15 cellular contexts compared by ENCODE assay signal in genomic region chr10:89416465-89416864, GRCh38. TPM values are rescaled to one million over a fixed set of nuclear protein-coding genes. Genes with fewer than 3 reads are reported as not detected.
DNase-seq lines count a peak whose midpoint lies in the region; ATAC-seq, FAIRE-seq and TF ChIP-seq lines count a peak whose summit lies in the region.
"Had no signal": no experiment of that assay in that cellular context is flagged by ENCODE, and none has a peak within 500 bp of the region (broad histone marks: within the 10 kb centered on the region; RNA-seq: fewer than 3 reads in every experiment).

No MANE protein-coding gene starts in this region.

- FAIRE-seq in A549 (lab: Jason Lieb, UNC), result no peak

- TF ChIP-seq POLR2A in A549 (IDR thresholded peaks at IDR 0.05; ENCODE audit: low read length), result no peak
- no peak for TF ChIP-seq POLR2A in esophagus squamous epithelium (IDR thresholded peaks at IDR 0.05)

- no peak for TF ChIP-seq EP300 in A549 (IDR thresholded peaks at IDR 0.05)

- H3K4me3 ChIP-seq in A549, result no peak overlapping the region
- peak overlapping the region; percentile 5 for H3K4me3 ChIP-seq in CD8-positive, alpha-beta T cell (ENCODE audit: low read depth, low read length)
- H3K4me3 ChIP-seq in esophagus squamous epithelium, result no peak overlapping the region

- H3K27ac ChIP-seq in A549 (no peak overlapping the region), esophagus squamous epithelium (no peak overlapping the region)
- H3K27ac ChIP-seq in CD8-positive, alpha-beta T cell (ENCODE audit: low read depth, low read length), result no peak overlapping the region
- H3K27ac ChIP-seq: KMS-11 had no signal

- H3K27me3 Mint-ChIP-seq in CD8-positive, alpha-beta T cell (ENCODE audit: low read depth), result no peaks in the 10 kb centered on the region
- no peaks in the 10 kb centered on the region for H3K27me3 Mint-ChIP-seq in activated T-helper 17 cell treated with anti-CD3 and anti-CD28 coated beads, Interleukin-2, amount 50 U/mL, for 72 hours
- no peaks in the 10 kb centered on the region for H3K27me3 Mint-ChIP-seq in mesothelial cell of epicardium (ENCODE audit: low read depth)

- DNase-seq in A549 (ENCODE audit: low read depth in 1 of 2, low spot score in 1 of 2) (no peak), mesothelial cell of epicardium (ENCODE audit: low spot score in 2 of 2, unreplicated experiment in 2 of 2) (no peak), esophagus squamous epithelium (lab: John Stamatoyannopoulos, UW) (no peak), head of caudate nucleus (no peak)
- no peak for DNase-seq in CD8-positive, alpha-beta T cell
- DNase-seq in stimulated activated naive CD4-positive, alpha-beta T cell treated with Interleukin-2 at 50 U/mL for 16 hours (lab: John Stamatoyannopoulos, UW), result no peak
- DNase-seq: foreskin fibroblast; right cardiac atrium; SHP77; stimulated activated CD4-positive, alpha-beta T cell treated with anti-CD3 and anti-CD28 coated beads, Interleukin-4, amount 100 ng/mL, for 1 hour had no signal

- POLR2A ChIA-PET in A549 (lab: Yijun Ruan, JAX), result no interaction called here
- POLR2A ChIA-PET in CD8-positive, alpha-beta T cell (lab: Charles Lee), result interaction anchor here (2.5 kb wide), 1 partner anchor 24 kb away, joined by 8 read pairs; the partner anchor contains the start of gene IFIT1

- WGBS in A549 (ENCODE audit: missing lambda C conversion rate), result 93% methylated on average over 1 of the region's 1 CpG
- WGBS in esophagus squamous epithelium, 2 donors, result 67 to 100% methylated on average over 1 of the region's 1 CpG

- no peak for ATAC-seq in A549
- ATAC-seq in CD8-positive, alpha-beta T cell, result no peak
- no peak for ATAC-seq in activated T-helper 17 cell treated with anti-CD3 and anti-CD28 coated beads, Interleukin-2, amount 50 U/mL, for 72 hours (replicated peaks)
- ATAC-seq in HG03378 (IDR thresholded peaks at IDR 0.05; ENCODE audit: unreplicated experiment), result no peak
- ATAC-seq: right cardiac atrium had no signal

- H3K9me3 Mint-ChIP-seq in CD8-positive, alpha-beta T cell, result no peaks in the 10 kb centered on the region
- H3K9me3 Mint-ChIP-seq in activated T-helper 17 cell treated with anti-CD3 and anti-CD28 coated beads, Interleukin-2, amount 50 U/mL, for 72 hours, result no peaks in the 10 kb centered on the region
- no peaks in the 10 kb centered on the region for H3K9me3 Mint-ChIP-seq in mesothelial cell of epicardium

- H3K27ac Mint-ChIP-seq in CD8-positive, alpha-beta T cell, result peak overlapping the region; percentile 91
- H3K27ac Mint-ChIP-seq in activated T-helper 17 cell treated with anti-CD3 and anti-CD28 coated beads, Interleukin-2, amount 50 U/mL, for 72 hours, result peak overlapping the region; percentile 89
- H3K27ac Mint-ChIP-seq in mesothelial cell of epicardium, result peak overlapping the region; percentile 37

- peaks cover 37% of the 10 kb centered on the region for H3K36me3 Mint-ChIP-seq in CD8-positive, alpha-beta T cell
- H3K36me3 Mint-ChIP-seq in activated T-helper 17 cell treated with anti-CD3 and anti-CD28 coated beads, Interleukin-2, amount 50 U/mL, for 72 hours (ENCODE audit: low read depth), result peaks cover 42% of the 10 kb centered on the region
- peaks cover 15% of the 10 kb centered on the region for H3K36me3 Mint-ChIP-seq in mesothelial cell of epicardium

- H3K9me3 ChIP-seq in A549, result no peaks in the 10 kb centered on the region
- no peaks in the 10 kb centered on the region for H3K9me3 ChIP-seq in CD8-positive, alpha-beta T cell (ENCODE audit: low read length)
- H3K9me3 ChIP-seq in esophagus squamous epithelium, result no peaks in the 10 kb centered on the region

- TF ChIP-seq RAD21 in A549 (conservative IDR thresholded peaks at IDR 0.05 in 1 of 2, IDR thresholded peaks at IDR 0.05 in 1 of 2), result no peak

- TF ChIP-seq CTCF in A549 (IDR thresholded peaks at IDR 0.05) (no peak), mesothelial cell of epicardium (IDR thresholded peaks at IDR 0.05; ENCODE audit: unreplicated experiment) (no peak), esophagus squamous epithelium (IDR thresholded peaks at IDR 0.05) (no peak)
- TF ChIP-seq CTCF in CD8-positive, alpha-beta T cell (IDR thresholded peaks at IDR 0.05), result no peak

- peaks cover 59% of the 10 kb centered on the region for H3K4me1 Mint-ChIP-seq in CD8-positive, alpha-beta T cell (ENCODE audit: low read depth)
- H3K4me1 Mint-ChIP-seq in activated T-helper 17 cell treated with anti-CD3 and anti-CD28 coated beads, Interleukin-2, amount 50 U/mL, for 72 hours, result peaks cover 27% of the 10 kb centered on the region
- peaks cover 36% of the 10 kb centered on the region for H3K4me1 Mint-ChIP-seq in mesothelial cell of epicardium

- H3K27me3 ChIP-seq in CD8-positive, alpha-beta T cell (ENCODE audit: insufficient read depth, low read length), result no peaks in the 10 kb centered on the region
- no peaks in the 10 kb centered on the region for H3K27me3 ChIP-seq in esophagus squamous epithelium

- CTCF ChIA-PET in A549 (lab: Yijun Ruan, JAX), result interaction anchor here (1.3 kb wide), 1 partner anchor 47 kb away, joined by 3 read pairs; no protein-coding TSS in a partner anchor
- CTCF ChIA-PET in CD8-positive, alpha-beta T cell (lab: Charles Lee), result no interaction called here

- intact Hi-C loops in CD8-positive, alpha-beta T cell (cut with DNase I, micrococcal nuclease), result loop anchor here (5.0 to 10.0 kb wide), 4 partner anchors 226 to 1438 kb away; partner anchors contain the start of genes HTR7 (in 1 of the 2), KIF20B (in 1 of the 2), LIPJ (in 1 of the 2) and RNLS (in 1 of the 2)
- intact Hi-C loops in esophagus squamous epithelium (cut with DNase I), result no loop called here
- intact Hi-C loops in head of caudate nucleus (cut with DNase I), result no loop called here

- 0 out of 3 replicates have a peak overlapping the region, but pooled peaks have one; percentile 83 for H3K4me2 ChIP-seq in A549

- peak overlapping the region; percentile 94 for H3K4me3 Mint-ChIP-seq in CD8-positive, alpha-beta T cell
- H3K4me3 Mint-ChIP-seq in activated T-helper 17 cell treated with anti-CD3 and anti-CD28 coated beads, Interleukin-2, amount 50 U/mL, for 72 hours, result peak overlapping the region; percentile 91
- peak overlapping the region; percentile 94 for H3K4me3 Mint-ChIP-seq in mesothelial cell of epicardium

- H3K4me1 ChIP-seq in A549 (peaks cover 12% of the 10 kb centered on the region; the same call in 1 of the 3 replicates), esophagus squamous epithelium (peaks cover 6 to 79% (median 23%) of the 10 kb centered on the region in 3 donors)
- H3K4me1 ChIP-seq in CD8-positive, alpha-beta T cell (ENCODE audit: insufficient read depth, low read length), result peaks cover 51% of the 10 kb centered on the region

- peaks cover 3% of the 10 kb centered on the region for H3K36me3 ChIP-seq in CD8-positive, alpha-beta T cell (ENCODE audit: insufficient read depth, low read length)
- peaks cover 0 to 14% (median 0%) of the 10 kb centered on the region in 3 donors for H3K36me3 ChIP-seq in esophagus squamous epithelium

TF ChIP-seq in A549, 52 proteins besides CTCF, POLR2A, EP300 and RAD21 (continues in another document):
- TF ChIP-seq HMGXB4 (CRISPR knock-in tag; IDR thresholded peaks at IDR 0.05; ENCODE audit: borderline replicate concordance), result no peak
- TF ChIP-seq CBX8 (IDR thresholded peaks at IDR 0.05), result no peak
- TF ChIP-seq RNF2 (IDR thresholded peaks at IDR 0.05; ENCODE audit: borderline replicate concordance, low read depth), result no peak
- no peak for TF ChIP-seq ZNF302 (CRISPR knock-in tag; IDR thresholded peaks at IDR 0.05)

RNA-seq across cellular contexts. Expression of gene IFIT5, which starts 2.1 kb away (rescaled TPM):
- polyA plus RNA-seq in A549 (2011; rRNA removed), result 10.1 and 11.5 TPM in 2 replicates
- 2.0 and 2.1 TPM in 2 replicates for polyA plus RNA-seq in A549 (2012; cell fraction: cytosol; rRNA removed)
- polyA plus RNA-seq in A549 (2012; cell fraction: nucleus; rRNA removed), result 0.95 and 1.3 TPM in 2 replicates
- 7.8 to 8.0 TPM (median 7.9 TPM) in 3 replicates for polyA plus RNA-seq in A549 (2017; fragmentation: RNase III; extraction: RNeasy Plus Mini Kit Qiagen cat#74134 plus additional on column Dnase treatment)
- 4.1 and 4.8 TPM in 2 replicates for polyA minus RNA-seq in A549 (2011; rRNA and poly(A)+ RNA removed)
- total RNA-seq in CD8-positive, alpha-beta T cell, result 10 to 100 TPM; 15.0 to 16.1 TPM
- 1 to 10 TPM; 5.6 to 7.1 TPM for total RNA-seq in activated T-helper 17 cell treated with anti-CD3 and anti-CD28 coated beads, Interleukin-2, amount 50 U/mL, for 72 hours
- total RNA-seq in mesothelial cell of epicardium, result 19.1 to 20.5 TPM (median 20.1 TPM) in 3 replicates
- 10 to 100 TPM in 1 of 4 donors, 1 to 10 TPM in 3; 4.2 to 12.4 (median 6.5) TPM for total RNA-seq in esophagus squamous epithelium

RNA-seq across cellular contexts. Expression of gene IFIT1, which starts 24.0 kb away (rescaled TPM):
- 2.0 and 2.5 TPM in 2 replicates for polyA plus RNA-seq in A549 (2011; rRNA removed)
- polyA plus RNA-seq in A549 (2012; cell fraction: cytosol; rRNA removed), result 0.40 and 0.52 TPM in 2 replicates
- polyA plus RNA-seq in A549 (2012; cell fraction: nucleus; rRNA removed), result 0.14 and 0.24 TPM in 2 replicates
- polyA plus RNA-seq in A549 (2017; fragmentation: RNase III; extraction: RNeasy Plus Mini Kit Qiagen cat#74134 plus additional on column Dnase treatment), result 2.1 to 3.7 TPM (median 2.8 TPM) in 3 replicates
- 0.17 and 0.29 TPM in 2 replicates for polyA minus RNA-seq in A549 (2011; rRNA and poly(A)+ RNA removed)
- total RNA-seq in CD8-positive, alpha-beta T cell, result 1 to 10 TPM; 1.9 to 2.5 TPM
- under 1 TPM; 0.58 to 0.84 TPM for total RNA-seq in activated T-helper 17 cell treated with anti-CD3 and anti-CD28 coated beads, Interleukin-2, amount 50 U/mL, for 72 hours
- total RNA-seq in mesothelial cell of epicardium, result 34.5 to 44.1 TPM (median 35.4 TPM) in 3 replicates
- 10 to 100 TPM in 1 of 4 donors, 1 to 10 TPM in 2, under 1 TPM in 1; 0.61 to 12.3 (median 2.6) TPM for total RNA-seq in esophagus squamous epithelium

RNA-seq across cellular contexts. Expression of gene IFIT1B, which starts 38.6 kb away (rescaled TPM):
- not detected in 2 replicates for polyA plus RNA-seq in A549 (2011; rRNA removed)
- polyA plus RNA-seq in A549 (2012; cell fraction: cytosol; rRNA removed), result not detected in 2 replicates
- polyA plus RNA-seq in A549 (2012; cell fraction: nucleus; rRNA removed), result not detected in 2 replicates
- polyA plus RNA-seq in A549 (2017; fragmentation: RNase III; extraction: RNeasy Plus Mini Kit Qiagen cat#74134 plus additional on column Dnase treatment), result not detected in 3 replicates
- polyA minus RNA-seq in A549 (2011; rRNA and poly(A)+ RNA removed), result not detected in 2 replicates
- total RNA-seq in CD8-positive, alpha-beta T cell, result not detected
- not detected for total RNA-seq in activated T-helper 17 cell treated with anti-CD3 and anti-CD28 coated beads, Interleukin-2, amount 50 U/mL, for 72 hours
- total RNA-seq in mesothelial cell of epicardium, result not detected in 3 replicates
- total RNA-seq in esophagus squamous epithelium, result not detected
- total RNA-seq: mucosa of gallbladder, right cardiac atrium had no signal
- polyA plus RNA-seq: BJ, right cardiac atrium had no signal

Comparison
In these comparisons a context has a peak if more than half of its experiments do, and no peak if none do; other contexts are left out.
1. H3K27ac Mint-ChIP-seq: peak in every context shown above with its lines; median percentile 91 in CD8-positive, alpha-beta T cell; 89 in activated T-helper 17 cell treated with anti-CD3 and anti-CD28 coated beads, Interleukin-2, amount 50 U/mL, for 72 hours; 37 in mesothelial cell of epicardium.
2. intact Hi-C loops: an anchor here in CD8-positive, alpha-beta T cell (5.0 to 10.0 kb wide); none called in esophagus squamous epithelium and head of caudate nucleus.